In genomic region chr2:25378731-25379490, GRCh38 we compare ENCODE assay signal across 13 cellular contexts. TPM values are rescaled to one million over a fixed set of nuclear protein-coding genes. Genes with fewer than 3 reads are reported as not detected.
DNase-seq lines count a peak whose midpoint lies in the region; TF ChIP-seq lines count a peak whose summit lies in the region.
"Had no signal": no experiment of that assay in that cellular context is flagged by ENCODE, and none has a peak within 500 bp of the region (broad histone marks: within the 10 kb centered on the region; RNA-seq: fewer than 3 reads in every experiment).

No MANE protein-coding gene starts in this region.

- no peaks in the 10 kb centered on the region for H3K9me3 Mint-ChIP-seq in T-helper 2 cell treated with Interferon-gamma antibody and Interleukin-4, amounts not matched to agents 5 μg/mL and 100 μg/mL, for 36 hours
- H3K9me3 Mint-ChIP-seq in dendritic cell treated with granulocyte-macrophage colony-stimulating factor and Interleukin-4, amounts not matched to agents 40 ng/mL and 50 ng/mL, for 4 days = no peaks in the 10 kb centered on the region
- H3K9me3 Mint-ChIP-seq: neural crest cell had no signal

- DNase-seq in T-helper 2 cell treated with Interferon-gamma antibody and Interleukin-4, amounts not matched to agents 5 μg/mL and 100 μg/mL, for 36 hours (ENCODE audit: low spot score) = no peak
- DNase-seq in T-helper 2 cell (no peak), SW480 (ENCODE audit: low spot score) (peak; percentile 69), sigmoid colon (peak; percentile 59), NCI-H128 (lab: John Stamatoyannopoulos, UW; ENCODE audit: unreplicated experiment) (no peak), C1 segment of cervical spinal cord (lab: John Stamatoyannopoulos, UW) (no peak), occipital lobe (lab: John Stamatoyannopoulos, UW) (no peak)
- DNase-seq: activated CD4-positive, alpha-beta T cell treated with anti-CD3 and anti-CD28 coated beads, Interleukin-2, amount 50 U/mL, for 48 hours; DND-41 had no signal

- H3K27me3 Mint-ChIP-seq in T-helper 2 cell treated with Interferon-gamma antibody and Interleukin-4, amounts not matched to agents 5 μg/mL and 100 μg/mL, for 36 hours (ENCODE audit: low read depth) = no peaks in the 10 kb centered on the region
- peaks cover 24% of the 10 kb centered on the region for H3K27me3 Mint-ChIP-seq in dendritic cell treated with granulocyte-macrophage colony-stimulating factor and Interleukin-4, amounts not matched to agents 40 ng/mL and 50 ng/mL, for 4 days

- no peaks in the 10 kb centered on the region for H3K9me3 ChIP-seq in sigmoid colon

- intact Hi-C loops in dendritic cell treated with granulocyte-macrophage colony-stimulating factor and Interleukin-4, amounts not matched to agents 40 ng/mL and 50 ng/mL, for 4 days (cut with micrococcal nuclease) = loop anchor here (5.0 to 10.0 kb wide), 2 partner anchors 37 to 136 kb away; partner anchors contain the start of gene DNMT3A
- intact Hi-C loops in sigmoid colon (cut with DNase I) = loop anchor here (5.0 kb wide), 2 partner anchors 102 to 143 kb away; no protein-coding TSS in a partner anchor

- no peaks in the 10 kb centered on the region for H3K27me3 ChIP-seq in sigmoid colon

- no peak overlapping the region for H3K4me3 Mint-ChIP-seq in T-helper 2 cell treated with Interferon-gamma antibody and Interleukin-4, amounts not matched to agents 5 μg/mL and 100 μg/mL, for 36 hours
- H3K4me3 Mint-ChIP-seq in dendritic cell treated with granulocyte-macrophage colony-stimulating factor and Interleukin-4, amounts not matched to agents 40 ng/mL and 50 ng/mL, for 4 days = no peak overlapping the region
- H3K4me3 Mint-ChIP-seq: neural crest cell had no signal

- H3K36me3 Mint-ChIP-seq in T-helper 2 cell treated with Interferon-gamma antibody and Interleukin-4, amounts not matched to agents 5 μg/mL and 100 μg/mL, for 36 hours (ENCODE audit: low read depth) = peaks cover 18% of the 10 kb centered on the region
- no peaks in the 10 kb centered on the region for H3K36me3 Mint-ChIP-seq in dendritic cell treated with granulocyte-macrophage colony-stimulating factor and Interleukin-4, amounts not matched to agents 40 ng/mL and 50 ng/mL, for 4 days (ENCODE audit: low read depth)

- H3K27ac ChIP-seq in sigmoid colon = no peak overlapping the region
- H3K27ac ChIP-seq: 22Rv1, SK-N-MC had no signal

- H3K4me1 ChIP-seq in sigmoid colon = peaks cover 0 to 14% (median 13%) of the 10 kb centered on the region in 4 donors

- TF ChIP-seq EP300 in sigmoid colon (IDR thresholded peaks at IDR 0.05) = no peak

- no peak for TF ChIP-seq POLR2A in sigmoid colon (IDR thresholded peaks at IDR 0.05)

- WGBS in sigmoid colon, 2 donors = 80 to 90% methylated on average over 10 of the region's 10 CpGs

- H3K4me3 ChIP-seq in sigmoid colon = no peak overlapping the region
- H3K4me3 ChIP-seq: SK-N-MC had no signal

- TF ChIP-seq CTCF in sigmoid colon (IDR thresholded peaks at IDR 0.05) = no peak

- peak overlapping the region; percentile 55 for H3K27ac Mint-ChIP-seq in T-helper 2 cell treated with Interferon-gamma antibody and Interleukin-4, amounts not matched to agents 5 μg/mL and 100 μg/mL, for 36 hours
- H3K27ac Mint-ChIP-seq in dendritic cell treated with granulocyte-macrophage colony-stimulating factor and Interleukin-4, amounts not matched to agents 40 ng/mL and 50 ng/mL, for 4 days = peak overlapping the region; percentile 30

- peaks cover 35% of the 10 kb centered on the region for H3K4me1 Mint-ChIP-seq in T-helper 2 cell treated with Interferon-gamma antibody and Interleukin-4, amounts not matched to agents 5 μg/mL and 100 μg/mL, for 36 hours (ENCODE audit: low read depth)
- H3K4me1 Mint-ChIP-seq in dendritic cell treated with granulocyte-macrophage colony-stimulating factor and Interleukin-4, amounts not matched to agents 40 ng/mL and 50 ng/mL, for 4 days (ENCODE audit: low read depth) = peaks cover 49% of the 10 kb centered on the region

- H3K36me3 ChIP-seq in sigmoid colon = no peaks in the 10 kb centered on the region

RNA-seq across cellular contexts. Expression of gene DNMT3A, which starts 37.2 kb away (rescaled TPM):
- total RNA-seq in sigmoid colon = 10 to 100 TPM; 16.4 to 30.2 (median 18.3) TPM
- polyA plus RNA-seq in sigmoid colon = 10 to 100 TPM in 1 of 3 donors, 1 to 10 TPM in 2; 4.4 to 21.1 (median 4.8) TPM
- 53.3 TPM for total RNA-seq in occipital lobe

Comparison
In these comparisons a context has a peak if more than half of its experiments do, and no peak if none do; other contexts are left out.
1. DNase-seq: peak in SW480 (single experiment) and sigmoid colon (single experiment); none in T-helper 2 cell treated with Interferon-gamma antibody and Interleukin-4, amounts not matched to agents 5 μg/mL and 100 μg/mL, for 36 hours (single experiment), T-helper 2 cell (0 of 5), NCI-H128 (single experiment), C1 segment of cervical spinal cord (0 of 14) and occipital lobe (single experiment).